21 cellular contexts compared by ENCODE assay signal in genomic region chr12:15918066-15918465, GRCh38.
"Had no signal": no experiment of that assay in that cellular context is flagged by ENCODE, and none has a peak within 500 bp of the region (broad histone marks: within the 10 kb centered on the region; RNA-seq: fewer than 3 reads in every experiment).

No MANE protein-coding gene starts in this region.

- H3K27ac ChIP-seq: gastrocnemius medialis, left lung, parathyroid adenoma, thoracic aorta, upper lobe of left lung had no signal

- ATAC-seq: activated naive CD4-positive, alpha-beta T cell treated with anti-CD3 and anti-CD28 coated beads, Interleukin-2, amount 50 U/mL, for 72 hours; gastrocnemius medialis; left lung; natural killer cell treated with Interleukin-12 subunit alpha and Interleukin-12 subunit beta and Interleukin-15 and Interleukin-18, amount 100 ng/mL, for 72 hours; sciatic nerve; SK-N-SH treated with all-trans-retinoic acid at 6 μM for 48 hours; stimulated activated memory B cell treated with anti-CD40 and anti-IgM and Interleukin-4, amounts not matched to agents 10 μg/mL and 1 μg/mL and 100 μg/mL, for 72 hours; T-cell had no signal

- H3K36me3 ChIP-seq: gastrocnemius medialis, left lung, thoracic aorta, upper lobe of left lung had no signal

- H3K4me1 ChIP-seq: gastrocnemius medialis, parathyroid adenoma had no signal

- H3K27me3 ChIP-seq: esophagus squamous epithelium, gastrocnemius medialis, heart left ventricle, left lung, upper lobe of left lung had no signal

- DNase-seq: activated T-cell treated with anti-CD3 and anti-CD28 coated beads, Interleukin-2, amount 50 U/mL, for 1 hour; aorta; caudate nucleus; effector memory CD4-positive, alpha-beta T cell; esophagus squamous epithelium; gastrocnemius medialis; heart left ventricle; nucleus accumbens; stimulated activated CD4-positive, alpha-beta T cell treated with anti-CD3 and anti-CD28 coated beads, Interleukin-15, amount 100 ng/mL, for 24 hours; T-cell had no signal

- H3K9me3 ChIP-seq: esophagus squamous epithelium, gastrocnemius medialis, heart left ventricle, left lung, thoracic aorta, upper lobe of left lung had no signal

- H3K4me3 ChIP-seq: esophagus squamous epithelium, gastrocnemius medialis, heart left ventricle, left lung, lung, smooth muscle cell, thoracic aorta, upper lobe of left lung had no signal
